In the genomic region with DNA sequence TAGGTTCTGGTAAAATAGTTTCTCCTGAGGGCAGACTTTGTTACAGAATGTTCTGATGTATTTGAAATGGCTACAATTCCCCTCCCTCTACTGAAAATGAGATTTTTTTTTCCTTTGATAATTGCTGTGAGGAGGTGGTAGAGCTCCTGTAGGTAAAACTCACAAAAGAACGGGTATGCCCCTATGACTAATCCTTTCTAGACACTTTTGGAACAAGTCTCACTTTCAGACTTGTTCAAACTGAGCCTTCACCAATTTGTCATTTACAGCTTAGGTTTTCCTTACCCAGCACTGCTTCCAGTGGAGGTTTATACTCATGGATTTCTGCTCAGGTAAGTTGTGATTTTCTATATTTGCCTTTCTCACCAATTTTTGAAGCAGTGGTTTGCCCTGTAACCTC, we compare ENCODE assay signal across 21 cellular contexts.
DNase-seq lines count a peak whose midpoint lies in the region; ATAC-seq and TF ChIP-seq lines count a peak whose summit lies in the region.
"Had no signal": no experiment of that assay in that cellular context is flagged by ENCODE, and none has a peak within 500 bp of the region (broad histone marks: within the 10 kb centered on the region; RNA-seq: fewer than 3 reads in every experiment).

No MANE protein-coding gene starts in this region.

- DNase-seq in NCI-H226 (no peak), DMS53 (lab: John Stamatoyannopoulos, UW) (no peak), HAP-1 (ENCODE audit: low spot score in 2 of 2) (no peak), lower leg skin (ENCODE audit: low spot score in 2 of 2) (no peak)
- DNase-seq: activated gamma-delta T cell; anterior cingulate cortex; CD8-positive, alpha-beta T cell; lower lobe of right lung; naive thymus-derived CD4-positive, alpha-beta T cell; NCI-H1048; NCI-H2107; NCI-H748 treated with DMSO at 0.1 percent for 48 hours; stimulated activated naive CD4-positive, alpha-beta T cell; upper lobe of right lung; WERI-Rb-1 had no signal

- H3K27ac Mint-ChIP-seq in activated T-helper 17 cell treated with anti-CD3 and anti-CD28 coated beads, Interleukin-2, amount 50 U/mL, for 72 hours, result no peak overlapping the region
- H3K27ac Mint-ChIP-seq: CD8-positive, alpha-beta T cell; naive thymus-derived CD4-positive, alpha-beta T cell had no signal

- H3K36me3 Mint-ChIP-seq in activated T-helper 17 cell treated with anti-CD3 and anti-CD28 coated beads, Interleukin-2, amount 50 U/mL, for 72 hours (ENCODE audit: low read depth), result no peaks in the 10 kb centered on the region
- H3K36me3 Mint-ChIP-seq: CD8-positive, alpha-beta T cell; naive thymus-derived CD4-positive, alpha-beta T cell had no signal

- ATAC-seq in GM18499 (IDR thresholded peaks at IDR 0.05; ENCODE audit: insufficient read depth, unreplicated experiment), result peak; percentile 85
- peak; percentile 63 for ATAC-seq in GM19395 (IDR thresholded peaks at IDR 0.05; ENCODE audit: unreplicated experiment)
- peak; percentile 56 for ATAC-seq in HG02885 (IDR thresholded peaks at IDR 0.05; ENCODE audit: poor library complexity, unreplicated experiment)
- peak; percentile 65 for ATAC-seq in activated T-helper 17 cell treated with anti-CD3 and anti-CD28 coated beads, Interleukin-2, amount 50 U/mL, for 72 hours (replicated peaks)
- ATAC-seq: CD8-positive, alpha-beta T cell; lower lobe of right lung; naive thymus-derived CD4-positive, alpha-beta T cell; upper lobe of right lung had no signal

- no peak for TF ChIP-seq POLR2A in lower leg skin (IDR thresholded peaks at IDR 0.05)

- in situ Hi-C loops in HAP-1 (cut with MboI; ENCODE audit: low sequenced_read_pairs), result no loop called here

- intact Hi-C loops in lower leg skin (cut with DNase I; ENCODE audit: low total_unique reads), result no loop called here

- H3K27me3 ChIP-seq in HAP-1 (ENCODE audit: low read depth), result no peaks in the 10 kb centered on the region
- H3K27me3 ChIP-seq: upper lobe of right lung had no signal

- no peak for TF ChIP-seq CTCF in lower leg skin (IDR thresholded peaks at IDR 0.05)

- no peak overlapping the region for H3K4me3 Mint-ChIP-seq in activated T-helper 17 cell treated with anti-CD3 and anti-CD28 coated beads, Interleukin-2, amount 50 U/mL, for 72 hours
- H3K4me3 Mint-ChIP-seq: CD8-positive, alpha-beta T cell; naive thymus-derived CD4-positive, alpha-beta T cell had no signal

- no peaks in the 10 kb centered on the region for H3K4me1 Mint-ChIP-seq in activated T-helper 17 cell treated with anti-CD3 and anti-CD28 coated beads, Interleukin-2, amount 50 U/mL, for 72 hours
- H3K4me1 Mint-ChIP-seq: naive thymus-derived CD4-positive, alpha-beta T cell had no signal

- H3K4me1 ChIP-seq in HAP-1, result no peaks in the 10 kb centered on the region
- H3K4me1 ChIP-seq: lower lobe of right lung, parathyroid adenoma, upper lobe of right lung had no signal

- H3K27me3 Mint-ChIP-seq in activated T-helper 17 cell treated with anti-CD3 and anti-CD28 coated beads, Interleukin-2, amount 50 U/mL, for 72 hours, result no peaks in the 10 kb centered on the region
- H3K27me3 Mint-ChIP-seq: naive thymus-derived CD4-positive, alpha-beta T cell had no signal

- H3K9me3 ChIP-seq in HAP-1, result no peaks in the 10 kb centered on the region
- H3K9me3 ChIP-seq: lower lobe of right lung, upper lobe of right lung had no signal

- 53 to 56% methylated on average over 1 of the region's 1 CpG for WGBS in lower leg skin, 2 donors

- no peak overlapping the region for H3K4me3 ChIP-seq in HAP-1
- H3K4me3 ChIP-seq in lower leg skin (ENCODE audit: low read depth, poor library complexity, severe bottlenecking), result no peak overlapping the region
- H3K4me3 ChIP-seq: coronary artery, lower lobe of right lung, upper lobe of right lung had no signal

- peaks cover 8% of the 10 kb centered on the region for H3K9me3 Mint-ChIP-seq in activated T-helper 17 cell treated with anti-CD3 and anti-CD28 coated beads, Interleukin-2, amount 50 U/mL, for 72 hours
- H3K9me3 Mint-ChIP-seq: CD8-positive, alpha-beta T cell had no signal

- H3K36me3 ChIP-seq in HAP-1 (replicated peaks), result no peaks in the 10 kb centered on the region
- H3K36me3 ChIP-seq: lower lobe of right lung, upper lobe of right lung, WERI-Rb-1 had no signal
